1 cellular context compared by ENCODE assay signal in genomic region chr7:2099036-2099957, GRCh38.
TF ChIP-seq lines count a peak whose summit lies in the region.

No MANE protein-coding gene starts in this region.

TF ChIP-seq in GM23338, 12 proteins besides CTCF, POLR2A, EP300 and RAD21 (continued from another document):
- TF ChIP-seq ZNF462 (CRISPR knock-in tag; IDR thresholded peaks at IDR 0.05) (no peak), EZH2 (IDR thresholded peaks at IDR 0.05; ENCODE audit: low read depth, unreplicated experiment) (no peak), EZH2phosphoT487 (IDR thresholded peaks at IDR 0.05; ENCODE audit: unreplicated experiment) (no peak), JUNB (IDR thresholded peaks at IDR 0.05; ENCODE audit: unreplicated experiment) (no peak), STAT1 (IDR thresholded peaks at IDR 0.05; ENCODE audit: unreplicated experiment) (no peak), ZNF331 (CRISPR knock-in tag; IDR thresholded peaks at IDR 0.05; ENCODE audit: low read depth) (no peak)
